Comparison of ENCODE assay signal across 34 cellular contexts in the genomic region with DNA sequence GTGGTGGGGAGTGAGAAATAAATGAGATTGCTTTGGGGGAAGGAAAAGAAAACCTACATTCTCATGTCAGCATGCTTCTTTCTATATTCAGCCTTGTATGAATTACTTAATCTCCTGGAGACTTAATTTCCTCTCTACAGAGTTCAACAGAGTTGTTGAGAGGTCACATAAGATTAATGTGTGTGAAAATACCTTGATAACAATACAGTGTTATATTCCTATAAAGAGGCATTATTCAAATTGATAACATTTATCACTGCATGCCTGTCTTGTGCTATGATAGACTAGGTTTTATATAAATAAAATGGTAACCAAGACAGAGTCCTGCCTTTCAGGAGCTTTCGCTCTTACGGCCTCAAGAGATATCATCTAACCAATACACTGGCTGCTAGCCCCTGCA. TPM values are rescaled to one million over a fixed set of nuclear protein-coding genes. Genes with fewer than 3 reads are reported as not detected.
"Had no signal": no experiment of that assay in that cellular context is flagged by ENCODE, and none has a peak within 500 bp of the region (broad histone marks: within the 10 kb centered on the region; RNA-seq: fewer than 3 reads in every experiment).

No MANE protein-coding gene starts in this region.

- H3K4me1 ChIP-seq: right lobe of liver, stomach, thyroid gland had no signal

- H3K27ac ChIP-seq: ascending aorta, gastroesophageal sphincter, right lobe of liver, skin epidermis, stomach, thyroid gland, upper lobe of right lung, WERI-Rb-1 had no signal

- H3K4me3 ChIP-seq: ascending aorta, gastroesophageal sphincter, right lobe of liver, skin epidermis, stomach, thyroid gland, upper lobe of right lung had no signal

- H3K27me3 ChIP-seq: ascending aorta, right lobe of liver, thyroid gland had no signal

- H3K9me3 Mint-ChIP-seq: activated naive CD4-positive, alpha-beta T cell treated with anti-CD3 and anti-CD28 coated beads for 36 hours; activated naive CD8-positive, alpha-beta T cell treated with anti-CD3 and anti-CD28 coated beads, Interleukin-2, amount 10 ng/mL, durations not matched to agents 7 days and 5 days; activated T-helper 1 cell treated with anti-CD3 and anti-CD28 coated beads, Interleukin-12 subunit alpha, Interleukin-12 subunit beta, Interleukin-2, Interleukin-4 antibody, amounts not matched to agents 30 ng/mL and 10 ng/mL and 1 ng/mL, durations not matched to agents 14 hours and 24 hours and 36 hours; immature natural killer cell; T-helper 1 cell treated with Interleukin-12 subunit alpha and Interleukin-12 subunit beta and Interleukin-4 antibody, amounts not matched to agents 30 μg/mL and 1 μg/mL, for 36 hours had no signal

- H3K4me1 Mint-ChIP-seq: activated naive CD8-positive, alpha-beta T cell treated with anti-CD3 and anti-CD28 coated beads, Interleukin-2, amount 10 ng/mL, durations not matched to agents 7 days and 5 days; central memory CD8-positive, alpha-beta T cell; naive thymus-derived CD4-positive, alpha-beta T cell; stimulated activated memory B cell treated with anti-CD40 and anti-IgM and Interleukin-4, amounts not matched to agents 10 μg/mL and 1 μg/mL and 100 μg/mL, for 72 hours had no signal

- H3K36me3 ChIP-seq: ascending aorta, gastroesophageal sphincter, right lobe of liver, stomach, thyroid gland, upper lobe of right lung, WERI-Rb-1 had no signal

- H3K4me3 Mint-ChIP-seq: activated naive CD4-positive, alpha-beta T cell treated with anti-CD3 and anti-CD28 coated beads for 36 hours; activated naive CD8-positive, alpha-beta T cell treated with anti-CD3 and anti-CD28 coated beads, Interleukin-2, amount 10 ng/mL, durations not matched to agents 7 days and 5 days; activated T-helper 1 cell treated with anti-CD3 and anti-CD28 coated beads, Interleukin-12 subunit alpha, Interleukin-12 subunit beta, Interleukin-2, Interleukin-4 antibody, amounts not matched to agents 30 ng/mL and 10 ng/mL and 1 ng/mL, durations not matched to agents 14 hours and 24 hours and 36 hours; central memory CD8-positive, alpha-beta T cell; immature natural killer cell; naive thymus-derived CD4-positive, alpha-beta T cell; stimulated activated memory B cell treated with anti-CD40 and anti-IgM and Interleukin-4, amounts not matched to agents 10 μg/mL and 1 μg/mL and 100 μg/mL, for 72 hours; T-helper 1 cell treated with Interleukin-12 subunit alpha and Interleukin-12 subunit beta and Interleukin-4 antibody, amounts not matched to agents 30 μg/mL and 1 μg/mL, for 36 hours had no signal

- H3K9me3 ChIP-seq: ascending aorta, gastroesophageal sphincter, right lobe of liver, stomach, thyroid gland, upper lobe of right lung had no signal

- ATAC-seq: activated CD4-positive, CD25-positive, alpha-beta regulatory T cell treated with anti-CD3 and anti-CD28 coated beads, Interleukin-2, amount 50 U/mL, for 24 hours; gastroesophageal sphincter; left colon; naive thymus-derived CD4-positive, alpha-beta T cell; right lobe of liver; stimulated activated memory B cell treated with anti-CD40 and anti-IgM and Interleukin-4, amounts not matched to agents 10 μg/mL and 1 μg/mL and 100 μg/mL, for 72 hours; upper lobe of right lung had no signal

- DNase-seq: activated CD4-positive, alpha-beta T cell treated with anti-CD3 and anti-CD28 coated beads for 48 hours; activated CD4-positive, alpha-beta T cell treated with anti-CD3 and anti-CD28 coated beads, Interleukin-2, amount 50 U/mL, for 48 hours; activated CD8-positive, alpha-beta memory T cell treated with anti-CD3 and anti-CD28 coated beads for 24 hours; activated effector memory CD4-positive, alpha-beta T cell treated with anti-CD3 and anti-CD28 coated beads, Interleukin-2, amount 50 U/mL, for 16 hours; activated naive CD4-positive, alpha-beta T cell treated with anti-CD3 and anti-CD28 coated beads for 36 hours; activated naive CD8-positive, alpha-beta T cell treated with anti-CD3 and anti-CD28 coated beads, Interleukin-2, amount 10 ng/mL, durations not matched to agents 7 days and 5 days; activated T-cell treated with anti-CD3 and anti-CD28 coated beads, Interleukin-2, amount 50 U/mL, for 1 hour; dermis blood vessel endothelial cell; effector CD8-positive, alpha-beta T cell; erythroblast; head of caudate nucleus; hypothalamus; immature natural killer cell; kidney; left colon; mammary epithelial cell; naive thymus-derived CD4-positive, alpha-beta T cell; right lobe of liver; stimulated activated CD4-positive, alpha-beta T cell treated with anti-CD3 and anti-CD28 coated beads, Interleukin-4, amount 100 ng/mL, for 24 hours; stimulated activated CD8-positive, alpha-beta memory T cell treated with anti-CD3 and anti-CD28 coated beads, Interleukin-4, amount 100 ng/mL, for 48 hours; stomach; SW 1271; T1000; thyroid gland; upper lobe of right lung; WERI-Rb-1 had no signal

- H3K36me3 Mint-ChIP-seq: activated naive CD8-positive, alpha-beta T cell treated with anti-CD3 and anti-CD28 coated beads, Interleukin-2, amount 10 ng/mL, durations not matched to agents 7 days and 5 days; naive thymus-derived CD4-positive, alpha-beta T cell; stimulated activated memory B cell treated with anti-CD40 and anti-IgM and Interleukin-4, amounts not matched to agents 10 μg/mL and 1 μg/mL and 100 μg/mL, for 72 hours had no signal

- H3K27ac Mint-ChIP-seq: activated naive CD4-positive, alpha-beta T cell treated with anti-CD3 and anti-CD28 coated beads for 36 hours; activated naive CD8-positive, alpha-beta T cell treated with anti-CD3 and anti-CD28 coated beads, Interleukin-2, amount 10 ng/mL, durations not matched to agents 7 days and 5 days; activated T-helper 1 cell treated with anti-CD3 and anti-CD28 coated beads, Interleukin-12 subunit alpha, Interleukin-12 subunit beta, Interleukin-2, Interleukin-4 antibody, amounts not matched to agents 30 ng/mL and 10 ng/mL and 1 ng/mL, durations not matched to agents 14 hours and 24 hours and 36 hours; immature natural killer cell; naive thymus-derived CD4-positive, alpha-beta T cell; stimulated activated memory B cell treated with anti-CD40 and anti-IgM and Interleukin-4, amounts not matched to agents 10 μg/mL and 1 μg/mL and 100 μg/mL, for 72 hours; T-helper 1 cell treated with Interleukin-12 subunit alpha and Interleukin-12 subunit beta and Interleukin-4 antibody, amounts not matched to agents 30 μg/mL and 1 μg/mL, for 36 hours had no signal

RNA-seq across cellular contexts. Expression of gene FLRT2, which starts 9.6 kb away (rescaled TPM):
- total RNA-seq: activated naive CD4-positive, alpha-beta T cell treated with anti-CD3 and anti-CD28 coated beads for 36 hours; activated naive CD8-positive, alpha-beta T cell treated with anti-CD3 and anti-CD28 coated beads, Interleukin-2, amount 10 ng/mL, durations not matched to agents 7 days and 5 days; activated T-helper 1 cell treated with anti-CD3 and anti-CD28 coated beads, Interleukin-12 subunit alpha, Interleukin-12 subunit beta, Interleukin-2, Interleukin-4 antibody, amounts not matched to agents 30 ng/mL and 10 ng/mL and 1 ng/mL, durations not matched to agents 14 hours and 24 hours and 36 hours; naive thymus-derived CD4-positive, alpha-beta T cell had no signal
- polyA plus RNA-seq: immature natural killer cell; naive thymus-derived CD4-positive, alpha-beta T cell had no signal
